ENCODE assay signal across 1 cellular context in the genomic region with DNA sequence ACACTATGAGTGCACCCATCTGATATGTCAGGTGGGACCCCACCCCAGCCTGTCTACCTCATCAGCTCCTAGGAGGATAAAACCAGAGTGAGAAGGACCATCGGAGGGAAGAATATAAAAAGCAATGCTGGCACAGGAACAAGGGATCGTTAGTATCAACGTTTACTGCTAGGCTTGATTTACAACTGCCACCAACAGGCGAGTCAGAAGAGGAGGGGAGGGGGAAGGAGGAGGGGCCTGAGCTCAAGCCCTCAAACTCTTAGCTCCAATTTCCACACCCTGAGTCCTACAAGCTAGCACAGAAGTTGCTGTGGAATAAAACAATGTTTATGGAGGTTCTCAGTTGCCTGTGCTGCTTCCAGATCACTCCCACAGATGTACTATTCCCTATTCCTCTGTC.
TF ChIP-seq lines count a peak whose summit lies in the region.

No MANE protein-coding gene starts in this region.

TF ChIP-seq in WTC11, 78 proteins besides CTCF, POLR2A, EP300 and RAD21 (continued from another document):
- TF ChIP-seq, protein P1, sequence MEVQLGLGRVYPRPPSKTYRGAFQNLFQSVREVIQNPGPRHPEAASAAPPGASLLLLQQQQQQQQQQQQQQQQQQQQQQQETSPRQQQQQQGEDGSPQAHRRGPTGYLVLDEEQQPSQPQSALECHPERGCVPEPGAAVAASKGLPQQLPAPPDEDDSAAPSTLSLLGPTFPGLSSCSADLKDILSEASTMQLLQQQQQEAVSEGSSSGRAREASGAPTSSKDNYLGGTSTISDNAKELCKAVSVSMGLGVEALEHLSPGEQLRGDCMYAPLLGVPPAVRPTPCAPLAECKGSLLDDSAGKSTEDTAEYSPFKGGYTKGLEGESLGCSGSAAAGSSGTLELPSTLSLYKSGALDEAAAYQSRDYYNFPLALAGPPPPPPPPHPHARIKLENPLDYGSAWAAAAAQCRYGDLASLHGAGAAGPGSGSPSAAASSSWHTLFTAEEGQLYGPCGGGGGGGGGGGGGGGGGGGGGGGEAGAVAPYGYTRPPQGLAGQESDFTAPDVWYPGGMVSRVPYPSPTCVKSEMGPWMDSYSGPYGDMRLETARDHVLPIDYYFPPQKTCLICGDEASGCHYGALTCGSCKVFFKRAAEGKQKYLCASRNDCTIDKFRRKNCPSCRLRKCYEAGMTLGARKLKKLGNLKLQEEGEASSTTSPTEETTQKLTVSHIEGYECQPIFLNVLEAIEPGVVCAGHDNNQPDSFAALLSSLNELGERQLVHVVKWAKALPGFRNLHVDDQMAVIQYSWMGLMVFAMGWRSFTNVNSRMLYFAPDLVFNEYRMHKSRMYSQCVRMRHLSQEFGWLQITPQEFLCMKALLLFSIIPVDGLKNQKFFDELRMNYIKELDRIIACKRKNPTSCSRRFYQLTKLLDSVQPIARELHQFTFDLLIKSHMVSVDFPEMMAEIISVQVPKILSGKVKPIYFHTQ (CRISPR knock-in tag; IDR thresholded peaks at IDR 0.05), result no peak
- TF ChIP-seq JUN (CRISPR knock-in tag; IDR thresholded peaks at IDR 0.05) (no peak), TEAD4 (CRISPR knock-in tag; IDR thresholded peaks at IDR 0.05) (no peak), ESRRA (CRISPR knock-in tag; IDR thresholded peaks at IDR 0.05; ENCODE audit: borderline replicate concordance) (no peak), ZNF396 (CRISPR knock-in tag; IDR thresholded peaks at IDR 0.05; ENCODE audit: borderline replicate concordance) (no peak), ZBTB21 (CRISPR knock-in tag; IDR thresholded peaks at IDR 0.05; ENCODE audit: borderline replicate concordance) (no peak), SMAD4 (CRISPR knock-in tag; IDR thresholded peaks at IDR 0.05) (no peak), SMAD3 (CRISPR knock-in tag; IDR thresholded peaks at IDR 0.05; ENCODE audit: borderline replicate concordance) (no peak)
- TF ChIP-seq, protein P2, sequence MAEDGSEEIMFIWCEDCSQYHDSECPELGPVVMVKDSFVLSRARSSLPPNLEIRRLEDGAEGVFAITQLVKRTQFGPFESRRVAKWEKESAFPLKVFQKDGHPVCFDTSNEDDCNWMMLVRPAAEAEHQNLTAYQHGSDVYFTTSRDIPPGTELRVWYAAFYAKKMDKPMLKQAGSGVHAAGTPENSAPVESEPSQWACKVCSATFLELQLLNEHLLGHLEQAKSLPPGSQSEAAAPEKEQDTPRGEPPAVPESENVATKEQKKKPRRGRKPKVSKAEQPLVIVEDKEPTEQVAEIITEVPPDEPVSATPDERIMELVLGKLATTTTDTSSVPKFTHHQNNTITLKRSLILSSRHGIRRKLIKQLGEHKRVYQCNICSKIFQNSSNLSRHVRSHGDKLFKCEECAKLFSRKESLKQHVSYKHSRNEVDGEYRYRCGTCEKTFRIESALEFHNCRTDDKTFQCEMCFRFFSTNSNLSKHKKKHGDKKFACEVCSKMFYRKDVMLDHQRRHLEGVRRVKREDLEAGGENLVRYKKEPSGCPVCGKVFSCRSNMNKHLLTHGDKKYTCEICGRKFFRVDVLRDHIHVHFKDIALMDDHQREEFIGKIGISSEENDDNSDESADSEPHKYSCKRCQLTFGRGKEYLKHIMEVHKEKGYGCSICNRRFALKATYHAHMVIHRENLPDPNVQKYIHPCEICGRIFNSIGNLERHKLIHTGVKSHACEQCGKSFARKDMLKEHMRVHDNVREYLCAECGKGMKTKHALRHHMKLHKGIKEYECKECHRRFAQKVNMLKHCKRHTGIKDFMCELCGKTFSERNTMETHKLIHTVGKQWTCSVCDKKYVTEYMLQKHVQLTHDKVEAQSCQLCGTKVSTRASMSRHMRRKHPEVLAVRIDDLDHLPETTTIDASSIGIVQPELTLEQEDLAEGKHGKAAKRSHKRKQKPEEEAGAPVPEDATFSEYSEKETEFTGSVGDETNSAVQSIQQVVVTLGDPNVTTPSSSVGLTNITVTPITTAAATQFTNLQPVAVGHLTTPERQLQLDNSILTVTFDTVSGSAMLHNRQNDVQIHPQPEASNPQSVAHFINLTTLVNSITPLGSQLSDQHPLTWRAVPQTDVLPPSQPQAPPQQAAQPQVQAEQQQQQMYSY (CRISPR knock-in tag; IDR thresholded peaks at IDR 0.05), result no peak
- TF ChIP-seq, protein P3, sequence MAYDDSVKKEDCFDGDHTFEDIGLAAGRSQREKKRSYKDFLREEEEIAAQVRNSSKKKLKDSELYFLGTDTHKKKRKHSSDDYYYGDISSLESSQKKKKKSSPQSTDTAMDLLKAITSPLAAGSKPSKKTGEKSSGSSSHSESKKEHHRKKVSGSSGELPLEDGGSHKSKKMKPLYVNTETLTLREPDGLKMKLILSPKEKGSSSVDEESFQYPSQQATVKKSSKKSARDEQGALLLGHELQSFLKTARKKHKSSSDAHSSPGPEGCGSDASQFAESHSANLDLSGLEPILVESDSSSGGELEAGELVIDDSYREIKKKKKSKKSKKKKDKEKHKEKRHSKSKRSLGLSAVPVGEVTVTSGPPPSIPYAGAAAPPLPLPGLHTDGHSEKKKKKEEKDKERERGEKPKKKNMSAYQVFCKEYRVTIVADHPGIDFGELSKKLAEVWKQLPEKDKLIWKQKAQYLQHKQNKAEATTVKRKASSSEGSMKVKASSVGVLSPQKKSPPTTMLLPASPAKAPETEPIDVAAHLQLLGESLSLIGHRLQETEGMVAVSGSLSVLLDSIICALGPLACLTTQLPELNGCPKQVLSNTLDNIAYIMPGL (CRISPR knock-in tag; IDR thresholded peaks at IDR 0.05), result no peak
- TF ChIP-seq, protein P4, sequence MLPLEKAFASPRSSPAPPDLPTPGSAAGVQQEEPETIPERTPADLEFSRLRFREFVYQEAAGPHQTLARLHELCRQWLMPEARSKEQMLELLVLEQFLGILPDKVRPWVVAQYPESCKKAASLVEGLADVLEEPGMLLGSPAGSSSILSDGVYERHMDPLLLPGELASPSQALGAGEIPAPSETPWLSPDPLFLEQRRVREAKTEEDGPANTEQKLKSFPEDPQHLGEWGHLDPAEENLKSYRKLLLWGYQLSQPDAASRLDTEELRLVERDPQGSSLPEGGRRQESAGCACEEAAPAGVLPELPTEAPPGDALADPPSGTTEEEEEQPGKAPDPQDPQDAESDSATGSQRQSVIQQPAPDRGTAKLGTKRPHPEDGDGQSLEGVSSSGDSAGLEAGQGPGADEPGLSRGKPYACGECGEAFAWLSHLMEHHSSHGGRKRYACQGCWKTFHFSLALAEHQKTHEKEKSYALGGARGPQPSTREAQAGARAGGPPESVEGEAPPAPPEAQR (CRISPR knock-in tag; IDR thresholded peaks at IDR 0.05), result no peak
- TF ChIP-seq, protein P5, sequence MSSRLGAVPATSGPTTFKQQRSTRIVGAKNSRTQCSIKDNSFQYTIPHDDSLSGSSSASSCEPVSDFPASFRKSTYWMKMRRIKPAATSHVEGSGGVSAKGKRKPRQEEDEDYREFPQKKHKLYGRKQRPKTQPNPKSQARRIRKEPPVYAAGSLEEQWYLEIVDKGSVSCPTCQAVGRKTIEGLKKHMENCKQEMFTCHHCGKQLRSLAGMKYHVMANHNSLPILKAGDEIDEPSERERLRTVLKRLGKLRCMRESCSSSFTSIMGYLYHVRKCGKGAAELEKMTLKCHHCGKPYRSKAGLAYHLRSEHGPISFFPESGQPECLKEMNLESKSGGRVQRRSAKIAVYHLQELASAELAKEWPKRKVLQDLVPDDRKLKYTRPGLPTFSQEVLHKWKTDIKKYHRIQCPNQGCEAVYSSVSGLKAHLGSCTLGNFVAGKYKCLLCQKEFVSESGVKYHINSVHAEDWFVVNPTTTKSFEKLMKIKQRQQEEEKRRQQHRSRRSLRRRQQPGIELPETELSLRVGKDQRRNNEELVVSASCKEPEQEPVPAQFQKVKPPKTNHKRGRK (CRISPR knock-in tag; IDR thresholded peaks at IDR 0.05; ENCODE audit: borderline replicate concordance), result no peak
- TF ChIP-seq, protein P6, sequence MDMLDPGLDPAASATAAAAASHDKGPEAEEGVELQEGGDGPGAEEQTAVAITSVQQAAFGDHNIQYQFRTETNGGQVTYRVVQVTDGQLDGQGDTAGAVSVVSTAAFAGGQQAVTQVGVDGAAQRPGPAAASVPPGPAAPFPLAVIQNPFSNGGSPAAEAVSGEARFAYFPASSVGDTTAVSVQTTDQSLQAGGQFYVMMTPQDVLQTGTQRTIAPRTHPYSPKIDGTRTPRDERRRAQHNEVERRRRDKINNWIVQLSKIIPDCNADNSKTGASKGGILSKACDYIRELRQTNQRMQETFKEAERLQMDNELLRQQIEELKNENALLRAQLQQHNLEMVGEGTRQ (CRISPR knock-in tag; IDR thresholded peaks at IDR 0.05), result no peak
